In genomic region chr19:6393074-6393981, GRCh38 we compare ENCODE assay signal across 8 cellular contexts. TPM values are rescaled to one million over a fixed set of nuclear protein-coding genes. Genes with fewer than 3 reads are reported as not detected.
DNase-seq lines count a peak whose midpoint lies in the region; ATAC-seq and TF ChIP-seq lines count a peak whose summit lies in the region.

Gene GTF2F1, minus strand, starts transcription at chr19:6393164. Its CDS starts 169 bp downstream, at chr19:6392995.

- H3K27me3 ChIP-seq in left ventricle myocardium inferior (ENCODE audit: low read depth) (no peaks in the 10 kb centered on the region), prostate gland (replicated peaks; ENCODE audit: insufficient read depth) (no peaks in the 10 kb centered on the region)

- ATAC-seq in HG02840 (IDR thresholded peaks at IDR 0.05; ENCODE audit: low FRiP score, unreplicated experiment) = peak; percentile 80

- H3K36me3 ChIP-seq in left ventricle myocardium inferior (peaks cover 28% of the 10 kb centered on the region), prostate gland (no peaks in the 10 kb centered on the region), urinary bladder (ENCODE audit: insufficient read depth) (no peaks in the 10 kb centered on the region)

- intact Hi-C loops in left ventricle myocardium inferior (cut with micrococcal nuclease) (no loop called here), prostate gland (cut with DNase I) (loop anchor here (1.0 to 2.0 kb wide), 2 partner anchors 20 to 31 kb away; partner anchors contain the start of gene KHSRP)

- H3K4me3 Mint-ChIP-seq in T-helper 1 cell treated with Interleukin-12 subunit alpha and Interleukin-12 subunit beta and Interleukin-4 antibody, amounts not matched to agents 30 μg/mL and 1 μg/mL, for 36 hours = peak within 1 kb of the TSS; percentile 87

- H3K4me1 ChIP-seq in left ventricle myocardium inferior (peaks cover 24% of the 10 kb centered on the region), prostate gland (replicated peaks) (peaks cover 5% of the 10 kb centered on the region), urinary bladder (ENCODE audit: insufficient read depth) (no peaks in the 10 kb centered on the region)

- H3K36me3 Mint-ChIP-seq in T-helper 1 cell treated with Interleukin-12 subunit alpha and Interleukin-12 subunit beta and Interleukin-4 antibody, amounts not matched to agents 30 μg/mL and 1 μg/mL, for 36 hours (ENCODE audit: low read depth) = peaks cover 15% of the 10 kb centered on the region

- under 1% methylated on average over 54 of the region's 69 CpGs for whole genome bisulfite sequencing in prostate gland
- WGBS in urinary bladder = under 1% methylated on average over 69 of the region's 69 CpGs

- peak within 1 kb of the TSS; percentile 84 for H3K27ac Mint-ChIP-seq in T-helper 1 cell treated with Interleukin-12 subunit alpha and Interleukin-12 subunit beta and Interleukin-4 antibody, amounts not matched to agents 30 μg/mL and 1 μg/mL, for 36 hours

- TF ChIP-seq CTCF in GM12874 (IDR thresholded peaks at IDR 0.05; ENCODE audit: insufficient read depth, low read depth, low read length) (0 out of 2 replicates have a peak, but pooled peaks have one; percentile 15), left ventricle myocardium inferior (IDR thresholded peaks at IDR 0.05; ENCODE audit: borderline replicate concordance) (peak; percentile 27), prostate gland (IDR thresholded peaks at IDR 0.05) (peak in 1 of 4 experiments; percentile 17)

- DNase-seq in NCI-H1694 (lab: John Stamatoyannopoulos, UW) (peak; percentile 84), amniotic stem cell (lab: John Stamatoyannopoulos, UW) (peak; percentile 93), left ventricle myocardium inferior (peak; percentile 94), prostate gland (ENCODE audit: low spot score) (peak; percentile 83)

- peak; percentile 8 for TF ChIP-seq POLR2A in prostate gland (IDR thresholded peaks at IDR 0.05)

- H3K9me3 Mint-ChIP-seq in T-helper 1 cell treated with Interleukin-12 subunit alpha and Interleukin-12 subunit beta and Interleukin-4 antibody, amounts not matched to agents 30 μg/mL and 1 μg/mL, for 36 hours = no peaks in the 10 kb centered on the region

- no peaks in the 10 kb centered on the region for H3K27me3 Mint-ChIP-seq in T-helper 1 cell treated with Interleukin-12 subunit alpha and Interleukin-12 subunit beta and Interleukin-4 antibody, amounts not matched to agents 30 μg/mL and 1 μg/mL, for 36 hours (ENCODE audit: low read depth)

- H3K4me3 ChIP-seq in left ventricle myocardium inferior (peak within 1 kb of the TSS; percentile 85), prostate gland (peak within 1 kb of the TSS; percentile 74 to 85), urinary bladder (ENCODE audit: low read depth, low read length) (peak within 1 kb of the TSS; percentile 73)

- peaks cover 18% of the 10 kb centered on the region for H3K4me1 Mint-ChIP-seq in T-helper 1 cell treated with Interleukin-12 subunit alpha and Interleukin-12 subunit beta and Interleukin-4 antibody, amounts not matched to agents 30 μg/mL and 1 μg/mL, for 36 hours (ENCODE audit: low read depth)

- H3K9me3 ChIP-seq in left ventricle myocardium inferior (replicated peaks) = no peaks in the 10 kb centered on the region
- no peaks in the 10 kb centered on the region for H3K9me3 ChIP-seq in prostate gland

- H3K27ac ChIP-seq in left ventricle myocardium inferior (replicated peaks) (peak within 1 kb of the TSS; percentile 98), prostate gland (peak within 1 kb of the TSS; percentile 94 to 95), urinary bladder (ENCODE audit: low read depth) (peak within 1 kb of the TSS; percentile 94)

RNA-seq across cellular contexts. Expression of gene GTF2F1, which starts in this region (rescaled TPM):
- total RNA-seq in left ventricle myocardium inferior (33.8 TPM), prostate gland (10 to 100 TPM; 70.7 to 82.7 TPM), urinary bladder (24.4 TPM)
- polyA plus RNA-seq in urinary bladder = 53.2 TPM

Comparison
In these comparisons a context has a peak if more than half of its experiments do, and no peak if none do; other contexts are left out.
1. Peak in every context shown above with its lines: DNase-seq, ATAC-seq, H3K4me3 ChIP-seq and H3K27ac ChIP-seq.